Comparison of ENCODE assay signal across 8 cellular contexts in the genomic region with DNA sequence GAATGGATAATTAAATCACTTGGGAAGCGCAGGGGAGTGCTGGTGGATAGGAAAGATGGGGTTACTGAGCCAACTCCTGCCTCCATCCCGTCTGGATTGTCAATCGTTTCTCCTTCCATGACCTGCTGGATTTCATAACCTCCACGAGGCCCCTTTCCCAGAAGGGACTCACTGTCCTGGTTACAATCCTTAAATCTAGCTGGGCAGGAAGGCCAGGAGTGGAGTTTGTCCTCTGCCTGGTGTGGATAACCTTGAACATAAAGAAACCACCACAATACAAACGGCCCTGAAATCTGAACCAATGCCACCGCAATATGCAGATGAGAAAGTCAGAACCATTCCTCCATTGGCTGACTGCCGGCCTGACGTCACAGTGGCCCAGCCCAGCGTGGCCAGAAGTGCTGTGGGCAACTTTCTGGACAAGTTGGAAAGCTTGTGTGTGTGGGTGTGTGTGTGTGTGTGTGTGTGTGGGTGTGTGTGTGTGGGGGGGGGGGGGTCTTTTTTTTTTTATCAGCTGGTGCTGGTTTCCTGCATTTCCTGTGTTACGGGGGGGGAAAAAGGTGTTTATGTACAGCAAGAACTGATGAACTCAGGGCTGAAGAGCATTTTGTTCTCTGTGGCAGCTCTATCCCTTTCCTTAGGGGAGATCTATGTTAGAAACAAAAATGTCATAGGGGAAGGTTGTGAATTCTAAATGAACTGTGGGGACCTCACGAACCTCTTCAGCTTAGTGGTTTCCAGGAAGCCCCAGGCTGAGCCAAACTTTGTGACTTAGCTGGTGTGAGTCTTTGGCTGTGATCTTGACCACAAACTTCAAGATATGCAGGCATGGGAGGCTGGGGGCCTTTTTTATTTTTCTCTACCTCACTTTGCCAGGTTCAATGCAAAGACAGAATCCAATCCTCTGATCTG.
DNase-seq lines count a peak whose midpoint lies in the region; ATAC-seq lines count a peak whose summit lies in the region.

No MANE protein-coding gene starts in this region.

- CTCF ChIA-PET in activated CD8-positive, alpha-beta T cell treated with anti-CD3 and anti-CD28 coated beads, Interleukin-2, amount 10 ng/mL, durations not matched to agents 7 days and 5 days (lab: Charles Lee) = no interaction called here

- H3K27me3 Mint-ChIP-seq in activated CD8-positive, alpha-beta T cell treated with anti-CD3 and anti-CD28 coated beads, Interleukin-2, amount 10 ng/mL, durations not matched to agents 7 days and 5 days (ENCODE audit: low read depth) = no peaks in the 10 kb centered on the region

- H3K27ac Mint-ChIP-seq in activated CD8-positive, alpha-beta T cell treated with anti-CD3 and anti-CD28 coated beads, Interleukin-2, amount 10 ng/mL, durations not matched to agents 7 days and 5 days = peak overlapping the region; percentile 85

- DNase-seq in GM04504 (ENCODE audit: low read depth) (peak; percentile 91), NCI-H510A (lab: John Stamatoyannopoulos, UW) (peak; percentile 89), lung microvascular endothelial cell (ENCODE audit: low read depth in 2 of 2) (peak; percentile 98)
- peak; percentile 82 for DNase-seq in activated CD8-positive, alpha-beta T cell treated with anti-CD3 and anti-CD28 coated beads, Interleukin-2, amount 10 ng/mL, durations not matched to agents 7 days and 5 days
- DNase-seq in effector CD8-positive, alpha-beta T cell (lab: John Stamatoyannopoulos, UW) = peak; percentile 35
- DNase-seq in stimulated activated CD4-positive, alpha-beta T cell treated with anti-CD3 and anti-CD28 coated beads, Interleukin-4, amount 100 ng/mL, for 48 hours (ENCODE audit: low read depth in 2 of 2) = peak; percentile 37 to 46

- ATAC-seq in HG03095 (IDR thresholded peaks at IDR 0.05; ENCODE audit: unreplicated experiment) (peak; percentile 62), GM19023 (IDR thresholded peaks at IDR 0.05; ENCODE audit: unreplicated experiment) (no peak)
- ATAC-seq in activated CD8-positive, alpha-beta T cell treated with anti-CD3 and anti-CD28 coated beads, Interleukin-2, amount 10 ng/mL, durations not matched to agents 7 days and 5 days = peak; percentile 93

- POLR2A ChIA-PET in activated CD8-positive, alpha-beta T cell treated with anti-CD3 and anti-CD28 coated beads, Interleukin-2, amount 10 ng/mL, durations not matched to agents 7 days and 5 days (lab: Charles Lee) = no interaction called here

- no peaks in the 10 kb centered on the region for H3K9me3 Mint-ChIP-seq in activated CD8-positive, alpha-beta T cell treated with anti-CD3 and anti-CD28 coated beads, Interleukin-2, amount 10 ng/mL, durations not matched to agents 7 days and 5 days (ENCODE audit: insufficient read depth)

- peaks cover 36% of the 10 kb centered on the region for H3K4me1 Mint-ChIP-seq in activated CD8-positive, alpha-beta T cell treated with anti-CD3 and anti-CD28 coated beads, Interleukin-2, amount 10 ng/mL, durations not matched to agents 7 days and 5 days (ENCODE audit: low read depth)

- H3K36me3 Mint-ChIP-seq in activated CD8-positive, alpha-beta T cell treated with anti-CD3 and anti-CD28 coated beads, Interleukin-2, amount 10 ng/mL, durations not matched to agents 7 days and 5 days (ENCODE audit: low read depth) = no peaks in the 10 kb centered on the region

- H3K4me3 Mint-ChIP-seq in activated CD8-positive, alpha-beta T cell treated with anti-CD3 and anti-CD28 coated beads, Interleukin-2, amount 10 ng/mL, durations not matched to agents 7 days and 5 days = peak overlapping the region; percentile 67

Comparison
In these comparisons a context has a peak if more than half of its experiments do, and no peak if none do; other contexts are left out.
1. DNase-seq: peak in every context shown above with its lines; median percentile 98 in lung microvascular endothelial cell; 91 in GM04504; 89 in NCI-H510A; 82 in activated CD8-positive, alpha-beta T cell treated with anti-CD3 and anti-CD28 coated beads, Interleukin-2, amount 10 ng/mL, durations not matched to agents 7 days and 5 days; 42 in stimulated activated CD4-positive, alpha-beta T cell treated with anti-CD3 and anti-CD28 coated beads, Interleukin-4, amount 100 ng/mL, for 48 hours; 35 in effector CD8-positive, alpha-beta T cell.